Comparison of ENCODE assay signal across 17 cellular contexts in genomic region chr13:89136678-89137077, GRCh38.
"Had no signal": no experiment of that assay in that cellular context is flagged by ENCODE, and none has a peak within 500 bp of the region (broad histone marks: within the 10 kb centered on the region; RNA-seq: fewer than 3 reads in every experiment).

No MANE protein-coding gene starts in this region.

- H3K27ac ChIP-seq: heart left ventricle, neural progenitor cell, ovary, right atrium auricular region had no signal

- H3K9me3 Mint-ChIP-seq: neural progenitor cell had no signal

- H3K4me3 ChIP-seq: heart left ventricle, lung, neural progenitor cell, ovary, right atrium auricular region, smooth muscle cell had no signal

- H3K4me1 Mint-ChIP-seq: neural progenitor cell had no signal

- H3K36me3 Mint-ChIP-seq: natural killer cell treated with Interleukin-12 subunit alpha and Interleukin-12 subunit beta and Interleukin-15 and Interleukin-18, amount 100 ng/mL, for 72 hours; neural progenitor cell had no signal

- H3K27me3 Mint-ChIP-seq: effector memory CD8-positive, alpha-beta T cell; natural killer cell treated with Interleukin-12 subunit alpha and Interleukin-12 subunit beta and Interleukin-15 and Interleukin-18, amount 100 ng/mL, for 72 hours had no signal

- H3K4me3 Mint-ChIP-seq: effector memory CD8-positive, alpha-beta T cell; natural killer cell treated with Interleukin-12 subunit alpha and Interleukin-12 subunit beta and Interleukin-15 and Interleukin-18, amount 100 ng/mL, for 72 hours; neural progenitor cell had no signal

- DNase-seq: effector memory CD8-positive, alpha-beta T cell; heart left ventricle; hippocampal formation; left colon; left ventricle myocardium superior; mesenchymal stem cell; midbrain; nucleus accumbens; ovary; stimulated activated CD4-positive, alpha-beta T cell treated with anti-CD3 and anti-CD28 coated beads, Interleukin-2, amount 100 ng/mL, for 48 hours; stimulated activated naive CD4-positive, alpha-beta T cell treated with Interleukin-2 at 50 U/mL for 16 hours; trophoblast cell had no signal

- H3K27me3 ChIP-seq: heart left ventricle, neural progenitor cell, ovary, right atrium auricular region had no signal

- H3K27ac Mint-ChIP-seq: effector memory CD8-positive, alpha-beta T cell; natural killer cell treated with Interleukin-12 subunit alpha and Interleukin-12 subunit beta and Interleukin-15 and Interleukin-18, amount 100 ng/mL, for 72 hours; neural progenitor cell had no signal
